ENCODE assay signal across 19 cellular contexts in the genomic region with DNA sequence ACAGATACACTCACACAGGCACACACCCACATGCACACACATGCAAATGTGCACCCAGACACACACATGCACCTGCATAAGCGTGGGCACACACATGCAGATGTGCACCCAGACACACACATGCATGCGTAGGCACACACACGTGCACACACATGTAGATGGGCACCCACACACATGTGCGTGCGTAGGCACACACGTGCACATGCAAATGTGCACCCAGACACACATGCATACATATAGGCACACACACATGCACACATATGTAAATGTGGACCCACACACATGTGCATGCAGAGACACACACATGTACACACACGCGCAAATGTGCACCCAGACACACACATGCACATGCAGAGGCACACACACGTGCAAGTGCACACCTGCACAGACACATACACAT.
A peak's percentile ranks its signal among the peaks of the same experiment; 100 is the strongest.
DNase-seq lines count a peak whose midpoint lies in the region; ATAC-seq, FAIRE-seq and TF ChIP-seq lines count a peak whose summit lies in the region.
"Had no signal": no experiment of that assay in that cellular context is flagged by ENCODE, and none has a peak within 500 bp of the region (broad histone marks: within the 10 kb centered on the region; RNA-seq: fewer than 3 reads in every experiment).

No MANE protein-coding gene starts in this region.

- DNase-seq in A549 (ENCODE audit: low read depth in 1 of 2, low spot score in 1 of 2), result no peak
- DNase-seq in G401 (ENCODE audit: low spot score), result peak; percentile 18
- no peak for DNase-seq in H1 (ENCODE audit: low read depth in 1 of 2, low spot score in 2 of 2)
- DNase-seq in neural progenitor cell (ENCODE audit: low spot score), result no peak
- DNase-seq in hepatic stellate cell (ENCODE audit: low spot score), result no peak
- DNase-seq in NCI-H1436 treated with DMSO at 0.1 percent for 48 hours (lab: John Stamatoyannopoulos, UW), result no peak
- DNase-seq: ACHN; Caco-2; CD4-positive, alpha-beta T cell; GDM1; H7; IMR-90 had no signal

- in situ Hi-C loops in G401 (cut with HindIII; ENCODE audit: low sequenced_read_pairs), result no loop called here

- no peaks in the 10 kb centered on the region for H3K36me3 Mint-ChIP-seq in neural progenitor cell

- H3K4me3 ChIP-seq in A549, result no peak overlapping the region
- no peak overlapping the region for H3K4me3 ChIP-seq in H1 (ENCODE audit: extremely low read depth in 1 of 4, insufficient read depth in 2 of 4, low read depth in 3 of 4, low read length in 4 of 4)
- H3K4me3 ChIP-seq in neural progenitor cell, result no peak overlapping the region
- H3K4me3 ChIP-seq: GM23338, K562 had no signal

- no peak overlapping the region for H2BK12ac ChIP-seq in H1 (ENCODE audit: low read depth, low read length)

- peaks cover 9% of the 10 kb centered on the region; the same call in 1 of the 2 replicates for H3K23me2 ChIP-seq in H1 (ENCODE audit: low read depth, low read length)

- H3K36me3 ChIP-seq in H1 (ENCODE audit: control insufficient read depth in 2 of 4, insufficient read depth in 4 of 4, low read length in 3 of 4), result no peaks in the 10 kb centered on the region
- H3K36me3 ChIP-seq in neural progenitor cell, result no peaks in the 10 kb centered on the region

- ATAC-seq in A549, result no peak
- no peak for ATAC-seq in activated CD4-positive, CD25-positive, alpha-beta regulatory T cell treated with anti-CD3 and anti-CD28 coated beads, Interleukin-2, amount 50 U/mL, for 24 hours
- ATAC-seq: GM23338, HCT116, K562 had no signal

- H3K23ac ChIP-seq in H1 (ENCODE audit: insufficient read length), result no peak overlapping the region

- FAIRE-seq in A549 (lab: Jason Lieb, UNC) (no peak), H1 (lab: Jason Lieb, UNC) (no peak)
- FAIRE-seq: D721Med, K562 had no signal

- peaks cover 11% of the 10 kb centered on the region for H3K4me1 ChIP-seq in A549
- H3K4me1 ChIP-seq in H1 (replicated peaks in 1 of 4; ENCODE audit: control insufficient read depth in 3 of 4, insufficient read depth in 4 of 4, low read length in 3 of 4), result peaks cover 0 to 4% (median 3%) of the 10 kb centered on the region in 4 experiments; a peak in 5 of 7 replicates
- peaks cover 4% of the 10 kb centered on the region for H3K4me1 ChIP-seq in neural progenitor cell
- H3K4me1 ChIP-seq: Caco-2 had no signal

- H4K20me1 ChIP-seq in H1 (replicated peaks in 1 of 2; ENCODE audit: control insufficient read depth in 1 of 2, insufficient read depth in 2 of 2, low read length in 2 of 2) (peaks cover 0 to 4% of the 10 kb centered on the region in 2 experiments), neural progenitor cell (ENCODE audit: low read depth) (no peaks in the 10 kb centered on the region)

- H2BK120ac ChIP-seq in H1 (replicated peaks; ENCODE audit: low read depth, low read length), result no peak overlapping the region

- H3K4me3 Mint-ChIP-seq in neural progenitor cell, result peak overlapping the region; percentile 47
- H3K4me3 Mint-ChIP-seq: CD4-positive, alpha-beta T cell; GM23338 had no signal

- H3K79me1 ChIP-seq in H1 (ENCODE audit: low read depth, low read length), result no peaks in the 10 kb centered on the region

- no peak overlapping the region for H3K18ac ChIP-seq in H1 (ENCODE audit: extremely low read depth, low read length)

- no peak overlapping the region for H3K14ac ChIP-seq in H1 (ENCODE audit: insufficient read length)

- POLR2A ChIA-PET in A549 (lab: Yijun Ruan, JAX), result no interaction called here
- POLR2A ChIA-PET in H1 (lab: Charles Lee; ENCODE audit: partially characterized antibody), result interaction anchor here (1.1 kb wide), 1 partner anchor 21 kb away, joined by 3 read pairs; no protein-coding TSS in a partner anchor

- peaks cover 32% of the 10 kb centered on the region for H3K27me3 Mint-ChIP-seq in neural progenitor cell (ENCODE audit: insufficient read depth, low read depth)

- H3K4me1 Mint-ChIP-seq in neural progenitor cell, result peaks cover 46% of the 10 kb centered on the region

- TF ChIP-seq POLR2A in A549 (IDR thresholded peaks at IDR 0.05; ENCODE audit: low read length) (peak; percentile 16; the same call in 1 of the 2 replicates), H1 (IDR thresholded peaks at IDR 0.05; ENCODE audit: control extremely low read depth in 1 of 2, low read depth in 2 of 2, low read length in 2 of 2) (no peak)

- H3K9me3 ChIP-seq in A549 (no peaks in the 10 kb centered on the region), H1 (ENCODE audit: insufficient read depth in 2 of 2, low read depth in 1 of 2, low read length in 1 of 2) (no peaks in the 10 kb centered on the region), neural progenitor cell (ENCODE audit: low read depth) (no peaks in the 10 kb centered on the region)
- H3K9me3 ChIP-seq: Caco-2 had no signal

- H3K9ac ChIP-seq in H1 (replicated peaks in 1 of 4; ENCODE audit: extremely low read depth in 1 of 4, low read depth in 3 of 4, low read length in 3 of 4), result no peak overlapping the region
- no peak overlapping the region for H3K9ac ChIP-seq in neural progenitor cell

- peaks cover 3% of the 10 kb centered on the region for H3F3A ChIP-seq in neural progenitor cell (ENCODE audit: low read depth)

- H2AK5ac ChIP-seq in H1 (ENCODE audit: low read depth, low read length), result peak overlapping the region; percentile 3; the same call in 1 of the 2 replicates

- H3K27ac ChIP-seq in A549, result no peak overlapping the region
- no peak overlapping the region for H3K27ac ChIP-seq in H1 (ENCODE audit: low read depth, low read length)
- H3K27ac ChIP-seq in neural progenitor cell, result no peak overlapping the region
- H3K27ac ChIP-seq: C4-2B, HL-60 had no signal

- WGBS in A549 (ENCODE audit: missing lambda C conversion rate), result 69% methylated on average over 9 of the region's 9 CpGs
- 89% methylated on average over 9 of the region's 9 CpGs; no CpG with 5 or more reads in 1 of the 2 experiments for WGBS in H1 (ENCODE audit: extremely low coverage in 1 of 2, insufficient coverage in 1 of 2, insufficient read length in 1 of 2, insufficient replicate concordance in 2 of 2, low coverage in 1 of 2, low lambda C conversion rate in 2 of 2, missing lambda C conversion rate in 1 of 2), 2 experiments

- peak overlapping the region; percentile 45 for H3K4ac ChIP-seq in H1 (replicated peaks; ENCODE audit: insufficient read length, low read depth, low read length)

- TF ChIP-seq CTCF in A549 (IDR thresholded peaks at IDR 0.05) (no peak), H1 (IDR thresholded peaks at IDR 0.05; ENCODE audit: control extremely low read depth in 1 of 3, insufficient read depth in 1 of 3, low read depth in 1 of 3, low read length in 3 of 3) (no peak), neural progenitor cell (IDR thresholded peaks at IDR 0.05) (no peak)

- peak overlapping the region; percentile 44 for H4K91ac ChIP-seq in H1 (replicated peaks; ENCODE audit: insufficient read length, low read length)

- H3K4me2 ChIP-seq in A549, result no peak overlapping the region
- no peak overlapping the region for H3K4me2 ChIP-seq in H1 (ENCODE audit: insufficient read depth in 1 of 2, low read depth in 2 of 2, low read length in 2 of 2)
- H3K4me2 ChIP-seq in neural progenitor cell, result no peak overlapping the region
- H3K4me2 ChIP-seq: GM23338 had no signal

- TF ChIP-seq RAD21 in A549 (conservative IDR thresholded peaks at IDR 0.05 in 1 of 2, IDR thresholded peaks at IDR 0.05 in 1 of 2), result no peak
- no peak for TF ChIP-seq RAD21 in H1 (IDR thresholded peaks at IDR 0.05 in 1 of 2, conservative IDR thresholded peaks at IDR 0.05 in 1 of 2; ENCODE audit: low read depth in 2 of 2, low read length in 2 of 2)

- no peak overlapping the region for H3K56ac ChIP-seq in H1 (replicated peaks; ENCODE audit: insufficient read length, low read depth, low read length)

- no peaks in the 10 kb centered on the region for H3K79me2 ChIP-seq in H1 (ENCODE audit: control insufficient read depth in 1 of 2, insufficient read depth in 2 of 2, low read length in 2 of 2)
- H3K79me2 ChIP-seq in neural progenitor cell (ENCODE audit: low read depth), result no peaks in the 10 kb centered on the region

- CTCF ChIA-PET in A549 (lab: Yijun Ruan, JAX) (interaction anchor here (1.7 kb wide), 1 partner anchor 386 kb away, joined by 7 read pairs; no protein-coding TSS in a partner anchor), H1 (lab: Charles Lee; ENCODE audit: partially characterized antibody) (interaction anchor here (1.0 to 7.6 kb wide), 5 partner anchors 10 to 93 kb away, joined by 3 to 64 read pairs (median 3); no protein-coding TSS in a partner anchor)

- no peak overlapping the region for H2BK15ac ChIP-seq in H1 (ENCODE audit: low read length)

- H2AFZ ChIP-seq in H1 (ENCODE audit: low read length), result no peak overlapping the region
- H2AFZ ChIP-seq in neural progenitor cell (replicated peaks), result no peak overlapping the region
- H2AFZ ChIP-seq: GM23338 had no signal

- H4K5ac ChIP-seq in H1 (ENCODE audit: insufficient read length, low read depth, low read length), result no peak overlapping the region

- TF ChIP-seq EP300 in A549 (IDR thresholded peaks at IDR 0.05) (no peak), H1 (IDR thresholded peaks at IDR 0.05; ENCODE audit: borderline replicate concordance in 1 of 2, low read depth in 2 of 2, low read length in 2 of 2) (no peak)

- no peak overlapping the region for H2BK5ac ChIP-seq in H1 (ENCODE audit: low read depth, low read length)

- peak overlapping the region; percentile 7 for H3K27ac Mint-ChIP-seq in neural progenitor cell
- H3K27ac Mint-ChIP-seq: CD4-positive, alpha-beta T cell; GM23338 had no signal

- H3K9me3 Mint-ChIP-seq in neural progenitor cell, result no peaks in the 10 kb centered on the region
- H3K9me3 Mint-ChIP-seq: CD4-positive, alpha-beta T cell; GM23338 had no signal

- H2BK20ac ChIP-seq in H1 (ENCODE audit: low read length), result no peak overlapping the region

- H3K27me3 ChIP-seq in H1 (replicated peaks in 1 of 4; ENCODE audit: control insufficient read depth in 3 of 4, extremely low read depth in 1 of 4, insufficient read depth in 3 of 4, low read length in 3 of 4) (peaks cover 0 to 6% (median 3%) of the 10 kb centered on the region in 4 experiments; a peak in 3 of 7 replicates), neural progenitor cell (peaks cover 20% of the 10 kb centered on the region)

- H4K8ac ChIP-seq in H1 (ENCODE audit: extremely low read depth, insufficient read depth, low read length), result no peak overlapping the region

TF ChIP-seq in A549, 52 proteins besides CTCF, POLR2A, EP300 and RAD21:
- no peak for TF ChIP-seq NFE2L2 (conservative IDR thresholded peaks at IDR 0.05; ENCODE audit: low read length)
- no peak for TF ChIP-seq GATA3 (IDR thresholded peaks at IDR 0.05; ENCODE audit: borderline replicate concordance)
- TF ChIP-seq RFX5 (IDR thresholded peaks at IDR 0.05), result no peak
- no peak for TF ChIP-seq HEYL (CRISPR knock-in tag; IDR thresholded peaks at IDR 0.05)
- no peak for TF ChIP-seq JUN (IDR thresholded peaks at IDR 0.05)
- TF ChIP-seq HDAC2 (IDR thresholded peaks at IDR 0.05), result no peak

TF ChIP-seq in H1, 55 proteins besides CTCF, POLR2A, EP300 and RAD21 (continues in another document):
- TF ChIP-seq GTF2F1 (IDR thresholded peaks at IDR 0.05; ENCODE audit: borderline replicate concordance, low read depth, low read length), result no peak

Comparison
In these comparisons a context has a peak if more than half of its experiments do, and no peak if none do; other contexts are left out.
1. Of the 18 proteins assayed by ChIP-seq in both H1 and A549: peak only in H1: none; only in A549: POLR2A; in both: none; in neither: 17.